Comparison of ENCODE assay signal across 8 cellular contexts in genomic region chr10:132538031-132538789, GRCh38. TPM values are rescaled to one million over a fixed set of nuclear protein-coding genes. Genes with fewer than 3 reads are reported as not detected.
DNase-seq lines count a peak whose midpoint lies in the region; ATAC-seq and TF ChIP-seq lines count a peak whose summit lies in the region.

No MANE protein-coding gene starts in this region.

- no peak for TF ChIP-seq EP300 in neural cell (conservative IDR thresholded peaks at IDR 0.05; ENCODE audit: poor library complexity, severe bottlenecking)

- H3K4me3 ChIP-seq in Panc1 (ENCODE audit: low read depth in 2 of 2, low read length in 2 of 2), result peak overlapping the region; percentile 70 to 72
- peak overlapping the region; percentile 75 for H3K4me3 ChIP-seq in neural cell (ENCODE audit: low read length)

- CTCF ChIA-PET in Panc1 (lab: Charles Lee), result no interaction called here

- POLR2A ChIA-PET in Panc1 (lab: Charles Lee), result no interaction called here

- BruUV-seq in Panc1 (replicated peaks; lab: Mats Ljungman, UMichigan), result no TSS peak

- ATAC-seq in GM18909 (IDR thresholded peaks at IDR 0.05; ENCODE audit: poor library complexity, unreplicated experiment), result peak; percentile 3
- ATAC-seq in Panc1, result peak; percentile 2; the same call in 1 of the 2 replicates
- ATAC-seq in HG03175 (IDR thresholded peaks at IDR 0.05; ENCODE audit: unreplicated experiment), result no peak
- ATAC-seq in GM21381 (IDR thresholded peaks at IDR 0.05; ENCODE audit: unreplicated experiment), result no peak
- ATAC-seq in HG03135 (IDR thresholded peaks at IDR 0.05; ENCODE audit: unreplicated experiment), result no peak

- TF ChIP-seq POLR2A in erythroblast (IDR thresholded peaks at IDR 0.05; ENCODE audit: low read length), result no peak

- TF ChIP-seq CTCF in Panc1 (IDR thresholded peaks at IDR 0.05), result no peak
- no peak for TF ChIP-seq CTCF in neural cell (IDR thresholded peaks at IDR 0.05; ENCODE audit: poor library complexity, severe bottlenecking)

- H3K4me1 ChIP-seq in Panc1 (ENCODE audit: control insufficient read depth, insufficient read depth, low read length), result peaks cover 67% of the 10 kb centered on the region

- H3K27ac ChIP-seq in Panc1 (ENCODE audit: low read length) (peak overlapping the region; percentile 91), neural cell (ENCODE audit: low read length) (no peak overlapping the region)

- peak overlapping the region; percentile 72 for H3K4me2 ChIP-seq in neural cell (ENCODE audit: low read length)

- H3F3A ChIP-seq in neural cell (ENCODE audit: insufficient read depth, low read length, poor library complexity, severe bottlenecking), result peaks cover 4% of the 10 kb centered on the region

- in situ Hi-C loops in Panc1 (cut with HindIII; ENCODE audit: low pct_unique_long_range_greater_than_20kb, low sequenced_read_pairs), result no loop called here

- H3K36me3 ChIP-seq in Panc1 (ENCODE audit: control insufficient read depth, insufficient read depth, low read length) (no peaks in the 10 kb centered on the region), neural cell (ENCODE audit: insufficient read depth, low read length) (no peaks in the 10 kb centered on the region)

- H3K79me2 ChIP-seq in neural cell (replicated peaks; ENCODE audit: insufficient read depth, low read length), result peaks cover 28% of the 10 kb centered on the region

- no peaks in the 10 kb centered on the region for H3K9me2 ChIP-seq in neural cell (ENCODE audit: insufficient read depth, low read length)

- intact Hi-C loops in Panc1 (cut with micrococcal nuclease; ENCODE audit: unreplicated experiment), result no loop called here

- no peak for DNase-seq in Panc1 (ENCODE audit: low read depth, low spot score)
- peak; percentile 51 to 62 for DNase-seq in erythroblast (lab: John Stamatoyannopoulos, UW)
- DNase-seq in amniotic stem cell (lab: John Stamatoyannopoulos, UW), result no peak

- no peak overlapping the region for H2AFZ ChIP-seq in neural cell (ENCODE audit: low read depth, low read length)

- H3K9me3 ChIP-seq in Panc1 (ENCODE audit: control insufficient read depth, insufficient read depth, low read depth, low read length) (no peaks in the 10 kb centered on the region), neural cell (ENCODE audit: low read length) (no peaks in the 10 kb centered on the region)

- no peaks in the 10 kb centered on the region for H4K20me1 ChIP-seq in neural cell (ENCODE audit: insufficient read depth)

- peak overlapping the region; percentile 68 for H3K9ac ChIP-seq in neural cell (ENCODE audit: low read length)

- no peaks in the 10 kb centered on the region for H3K27me3 ChIP-seq in Panc1 (ENCODE audit: control insufficient read depth, insufficient read depth, low read length)
- no peaks in the 10 kb centered on the region for H3K27me3 ChIP-seq in neural cell (ENCODE audit: insufficient read depth, low read depth, low read length)

- no peak for TF ChIP-seq RAD21 in neural cell (conservative IDR thresholded peaks at IDR 0.05)

TF ChIP-seq in neural cell, 6 proteins besides CTCF, POLR2A, EP300 and RAD21:
- TF ChIP-seq EZH2 (IDR thresholded peaks at IDR 0.05; ENCODE audit: borderline replicate concordance, insufficient read depth, low read length, poor library complexity, severe bottlenecking) (no peak), TAF1 (IDR thresholded peaks at IDR 0.05; ENCODE audit: low read depth) (no peak), SMC3 (conservative IDR thresholded peaks at IDR 0.05; ENCODE audit: poor library complexity) (no peak), REST (IDR thresholded peaks at IDR 0.05; ENCODE audit: borderline replicate concordance) (no peak), POLR2AphosphoS5 (IDR thresholded peaks at IDR 0.05) (no peak)

RNA-seq across cellular contexts. Expression of gene INPP5A, which starts 0.6 kb away (rescaled TPM):
- 60.0 TPM for total RNA-seq in Panc1 (2021; ENCODE audit: unreplicated experiment)
- 78.4 TPM for polyA plus RNA-seq in Panc1 (2012; ENCODE audit: insufficient read length)
- polyA plus RNA-seq in neural cell, result 44.5 and 48.8 TPM in 2 replicates
- polyA minus RNA-seq in neural cell, result 86.2 and 89.9 TPM in 2 replicates

Comparison
In these comparisons a context has a peak if more than half of its experiments do, and no peak if none do; other contexts are left out.
1. ATAC-seq: peak in GM18909 (single experiment) and Panc1 (single experiment); none in HG03175 (single experiment), GM21381 (single experiment) and HG03135 (single experiment).
2. DNase-seq: peak in erythroblast (2 of 2); none in Panc1 (single experiment) and amniotic stem cell (single experiment).